15 cellular contexts compared by ENCODE assay signal in genomic region chr10:126259883-126260282, GRCh38.
A peak's percentile ranks its signal among the peaks of the same experiment; 100 is the strongest.
DNase-seq lines count a peak whose midpoint lies in the region; ATAC-seq and TF ChIP-seq lines count a peak whose summit lies in the region.
"Had no signal": no experiment of that assay in that cellular context is flagged by ENCODE, and none has a peak within 500 bp of the region (broad histone marks: within the 10 kb centered on the region; RNA-seq: fewer than 3 reads in every experiment).

No MANE protein-coding gene starts in this region.

- 91 to 94% methylated on average over 4 of the region's 4 CpGs for WGBS in endodermal cell (ENCODE audit: insufficient coverage in 1 of 2, insufficient read length in 1 of 2), 2 experiments

- no peak for TF ChIP-seq CTCF in endodermal cell (conservative IDR thresholded peaks at IDR 0.05)

- H3K27me3 ChIP-seq in endodermal cell (ENCODE audit: control insufficient read depth, insufficient read depth, low read length, poor library complexity, severe bottlenecking) = no peaks in the 10 kb centered on the region
- H3K27me3 ChIP-seq: BLaER1 treated with 17β-estradiol and CSF1 and Interleukin-3, amounts not matched to agents 10 nM and 100 nM had no signal

- H3K4me1 Mint-ChIP-seq in endodermal cell = no peaks in the 10 kb centered on the region
- H3K4me1 Mint-ChIP-seq in stimulated activated effector memory CD8-positive, alpha-beta T cell treated with anti-CD3 and anti-CD28 coated beads, Interleukin-12 subunit alpha, Interleukin-12 subunit beta, amount 100 ng/mL, for 72 hours = peaks cover 9% of the 10 kb centered on the region
- H3K4me1 Mint-ChIP-seq in activated T-cell treated with anti-CD3 and anti-CD28 coated beads, Interleukin-2, amount 50 U/mL, for 72 hours (ENCODE audit: low read depth) = no peaks in the 10 kb centered on the region
- H3K4me1 Mint-ChIP-seq: CD4-positive, CD25-positive, alpha-beta regulatory T cell had no signal

- no peaks in the 10 kb centered on the region for H3K36me3 Mint-ChIP-seq in endodermal cell (ENCODE audit: low read depth)
- no peaks in the 10 kb centered on the region for H3K36me3 Mint-ChIP-seq in stimulated activated effector memory CD8-positive, alpha-beta T cell treated with anti-CD3 and anti-CD28 coated beads, Interleukin-12 subunit alpha, Interleukin-12 subunit beta, amount 100 ng/mL, for 72 hours
- H3K36me3 Mint-ChIP-seq in activated T-cell treated with anti-CD3 and anti-CD28 coated beads, Interleukin-2, amount 50 U/mL, for 72 hours (ENCODE audit: insufficient read depth in 2 of 2) = no peaks in the 10 kb centered on the region
- H3K36me3 Mint-ChIP-seq: CD4-positive, CD25-positive, alpha-beta regulatory T cell had no signal

- H3K4me3 ChIP-seq in endodermal cell (ENCODE audit: low read length) = no peak overlapping the region
- H3K4me3 ChIP-seq: A549; BLaER1 treated with 17β-estradiol and CSF1 and Interleukin-3, amounts not matched to agents 10 nM and 100 nM; HAP-1 had no signal

- no peak overlapping the region for H3K9ac ChIP-seq in endodermal cell (ENCODE audit: extremely low read depth, low read length, poor library complexity, severe bottlenecking)
- H3K9ac ChIP-seq: BLaER1 treated with 17β-estradiol and CSF1 and Interleukin-3, amounts not matched to agents 10 nM and 100 nM had no signal

- peak; percentile 40 for ATAC-seq in stimulated activated effector memory CD8-positive, alpha-beta T cell treated with anti-CD3 and anti-CD28 coated beads, Interleukin-12 subunit alpha, Interleukin-12 subunit beta, amount 100 ng/mL, for 72 hours
- no peak for ATAC-seq in activated T-cell treated with anti-CD3 and anti-CD28 coated beads, Interleukin-2, amount 50 U/mL, for 72 hours (replicated peaks in 1 of 2)
- no peak for ATAC-seq in HG02981 (IDR thresholded peaks at IDR 0.05; ENCODE audit: unreplicated experiment)
- ATAC-seq: A549 had no signal

- H3K4me3 Mint-ChIP-seq in endodermal cell = no peak overlapping the region
- no peak overlapping the region for H3K4me3 Mint-ChIP-seq in stimulated activated effector memory CD8-positive, alpha-beta T cell treated with anti-CD3 and anti-CD28 coated beads, Interleukin-12 subunit alpha, Interleukin-12 subunit beta, amount 100 ng/mL, for 72 hours
- no peak overlapping the region for H3K4me3 Mint-ChIP-seq in activated T-cell treated with anti-CD3 and anti-CD28 coated beads, Interleukin-2, amount 50 U/mL, for 72 hours
- H3K4me3 Mint-ChIP-seq: CD4-positive, CD25-positive, alpha-beta regulatory T cell had no signal

- DNase-seq in DMS53 treated with DMSO at 0.1 percent for 48 hours (lab: John Stamatoyannopoulos, UW; ENCODE audit: unreplicated experiment) (peak; percentile 6), RKO (ENCODE audit: low spot score) (peak; percentile 45), endodermal cell (peak; percentile 22), NCI-H226 (no peak)
- no peak for DNase-seq in stimulated activated effector memory CD8-positive, alpha-beta T cell treated with anti-CD3 and anti-CD28 coated beads, Interleukin-12 subunit alpha, Interleukin-12 subunit beta, amount 100 ng/mL, for 72 hours (ENCODE audit: low spot score in 2 of 2)
- DNase-seq in activated T-cell treated with anti-CD3 and anti-CD28 coated beads, Interleukin-2, amount 50 U/mL, for 72 hours = no peak
- DNase-seq: CD4-positive, CD25-positive, alpha-beta regulatory T cell; DMS79; GOT3; IMR-90; KG1 had no signal

- no peaks in the 10 kb centered on the region for H3K36me3 ChIP-seq in endodermal cell (ENCODE audit: control insufficient read depth, insufficient read depth, low read length)
- H3K36me3 ChIP-seq: BLaER1 treated with 17β-estradiol and CSF1 and Interleukin-3, amounts not matched to agents 10 nM and 100 nM; HAP-1 had no signal

- no peaks in the 10 kb centered on the region for H3K27me3 Mint-ChIP-seq in endodermal cell (ENCODE audit: insufficient read depth)
- no peaks in the 10 kb centered on the region for H3K27me3 Mint-ChIP-seq in activated T-cell treated with anti-CD3 and anti-CD28 coated beads, Interleukin-2, amount 50 U/mL, for 72 hours (ENCODE audit: low read depth)
- H3K27me3 Mint-ChIP-seq: CD4-positive, CD25-positive, alpha-beta regulatory T cell had no signal

- no peak overlapping the region for H3K27ac ChIP-seq in endodermal cell (ENCODE audit: low read depth, low read length)
- H3K27ac ChIP-seq: A549; BLaER1 treated with 17β-estradiol and CSF1 and Interleukin-3, amounts not matched to agents 10 nM and 100 nM had no signal

- H3K27ac Mint-ChIP-seq in endodermal cell = no peak overlapping the region
- no peak overlapping the region for H3K27ac Mint-ChIP-seq in stimulated activated effector memory CD8-positive, alpha-beta T cell treated with anti-CD3 and anti-CD28 coated beads, Interleukin-12 subunit alpha, Interleukin-12 subunit beta, amount 100 ng/mL, for 72 hours
- no peak overlapping the region for H3K27ac Mint-ChIP-seq in activated T-cell treated with anti-CD3 and anti-CD28 coated beads, Interleukin-2, amount 50 U/mL, for 72 hours
- H3K27ac Mint-ChIP-seq: CD4-positive, CD25-positive, alpha-beta regulatory T cell had no signal

- H3K9me3 ChIP-seq in endodermal cell (ENCODE audit: control insufficient read depth, low read length) = no peaks in the 10 kb centered on the region
- H3K9me3 ChIP-seq: A549; BLaER1 treated with 17β-estradiol and CSF1 and Interleukin-3, amounts not matched to agents 10 nM and 100 nM; HAP-1 had no signal

- H3K4me1 ChIP-seq in endodermal cell (ENCODE audit: control insufficient read depth, insufficient read depth, low read length) = no peaks in the 10 kb centered on the region
- H3K4me1 ChIP-seq: A549; BLaER1 treated with 17β-estradiol and CSF1 and Interleukin-3, amounts not matched to agents 10 nM and 100 nM; HAP-1 had no signal

- H3K9me3 Mint-ChIP-seq in endodermal cell = no peaks in the 10 kb centered on the region
- H3K9me3 Mint-ChIP-seq in stimulated activated effector memory CD8-positive, alpha-beta T cell treated with anti-CD3 and anti-CD28 coated beads, Interleukin-12 subunit alpha, Interleukin-12 subunit beta, amount 100 ng/mL, for 72 hours = no peaks in the 10 kb centered on the region
- H3K9me3 Mint-ChIP-seq in activated T-cell treated with anti-CD3 and anti-CD28 coated beads, Interleukin-2, amount 50 U/mL, for 72 hours = no peaks in the 10 kb centered on the region
- H3K9me3 Mint-ChIP-seq: CD4-positive, CD25-positive, alpha-beta regulatory T cell had no signal

Comparison
In these comparisons a context has a peak if more than half of its experiments do, and no peak if none do; other contexts are left out.
1. DNase-seq: peak in DMS53 treated with DMSO at 0.1 percent for 48 hours (single experiment), RKO (single experiment) and endodermal cell (single experiment); none in stimulated activated effector memory CD8-positive, alpha-beta T cell treated with anti-CD3 and anti-CD28 coated beads, Interleukin-12 subunit alpha, Interleukin-12 subunit beta, amount 100 ng/mL, for 72 hours (0 of 2), activated T-cell treated with anti-CD3 and anti-CD28 coated beads, Interleukin-2, amount 50 U/mL, for 72 hours (0 of 2) and NCI-H226 (single experiment).